In genomic region chrX:131762802-131763234, GRCh38 we compare ENCODE assay signal across 8 cellular contexts.
DNase-seq lines count a peak whose midpoint lies in the region; ATAC-seq, FAIRE-seq and TF ChIP-seq lines count a peak whose summit lies in the region.

No MANE protein-coding gene starts in this region.

- H4K8ac ChIP-seq in trophoblast cell (ENCODE audit: low read depth, low read length): no peak overlapping the region

- TF ChIP-seq CTCF in GM13976 (IDR thresholded peaks at IDR 0.05; ENCODE audit: borderline replicate concordance, control extremely low read depth, extremely low read depth, insufficient read depth, missing control alignments) (peak; percentile 34), brain microvascular endothelial cell (IDR thresholded peaks at IDR 0.05; ENCODE audit: low read depth, low read length, missing control alignments) (peak; percentile 52), kidney (IDR thresholded peaks at IDR 0.05; ENCODE audit: borderline replicate concordance, extremely low read depth, insufficient read depth) (no peak)

- H4K12ac ChIP-seq in trophoblast cell (ENCODE audit: low read depth, low read length): peak overlapping the region; percentile 30

- H3K4me2 ChIP-seq in trophoblast cell (ENCODE audit: low read length): no peak overlapping the region

- H2BK12ac ChIP-seq in trophoblast cell (ENCODE audit: low read length): no peak overlapping the region

- H3K79me2 ChIP-seq in trophoblast cell (ENCODE audit: control insufficient read depth, insufficient read depth, low read length, poor library complexity): no peaks in the 10 kb centered on the region

- H4K91ac ChIP-seq in trophoblast cell (ENCODE audit: low read depth, low read length): no peak overlapping the region

- no CpG with 5 or more reads among the region's 7 CpGs for WGBS in trophoblast cell (ENCODE audit: extremely low coverage, insufficient coverage, insufficient read length)

- no peaks in the 10 kb centered on the region for H3K27me3 ChIP-seq in brain microvascular endothelial cell (replicated peaks)
- H3K27me3 ChIP-seq in trophoblast cell (ENCODE audit: insufficient read depth, low read length): no peaks in the 10 kb centered on the region

- no peak overlapping the region for H3K9ac ChIP-seq in trophoblast cell (ENCODE audit: low read length)
- no peak overlapping the region for H3K9ac ChIP-seq in kidney (ENCODE audit: low read length in 2 of 2)

- H3K36me3 ChIP-seq in brain microvascular endothelial cell (replicated peaks) (no peaks in the 10 kb centered on the region), trophoblast cell (ENCODE audit: control insufficient read depth in 1 of 2, insufficient read depth in 2 of 2, low read length in 2 of 2) (no peaks in the 10 kb centered on the region), kidney (ENCODE audit: control insufficient read depth in 1 of 2, insufficient read depth in 2 of 2, low read length in 2 of 2) (no peaks in the 10 kb centered on the region)

- H3K4me1 ChIP-seq in trophoblast cell (ENCODE audit: control insufficient read depth in 1 of 2, insufficient read depth in 2 of 2, low read length in 2 of 2) (no peaks in the 10 kb centered on the region), kidney (ENCODE audit: control insufficient read depth in 1 of 2, insufficient read depth in 1 of 2, low read depth in 1 of 2, low read length in 2 of 2) (no peaks in the 10 kb centered on the region)

- intact Hi-C loops in kidney (cut with DNase I): no loop called here

- DNase-seq in GM13976 (ENCODE audit: low spot score) (peak; percentile 12), brain microvascular endothelial cell (peak; percentile 64), trophoblast cell (peak; percentile 33 to 97), kidney (no peak)
- no peak for DNase-seq in stimulated activated CD4-positive, alpha-beta T cell treated with anti-CD3 and anti-CD28 coated beads, Interleukin-4, amount 100 ng/mL, for 24 hours

- ATAC-seq in HG03342 (IDR thresholded peaks at IDR 0.05; ENCODE audit: unreplicated experiment) (peak; percentile 46), GM21515 (IDR thresholded peaks at IDR 0.05; ENCODE audit: unreplicated experiment) (no peak), HG03521 (IDR thresholded peaks at IDR 0.05; ENCODE audit: unreplicated experiment) (no peak)

- H3K79me1 ChIP-seq in trophoblast cell (ENCODE audit: low read length): no peaks in the 10 kb centered on the region

- H2AFZ ChIP-seq in trophoblast cell (ENCODE audit: insufficient read depth, low read length, poor library complexity): no peak overlapping the region

- no peak overlapping the region for H3K14ac ChIP-seq in trophoblast cell (ENCODE audit: low read length)

- no peak overlapping the region for H3K27ac ChIP-seq in brain microvascular endothelial cell
- no peak overlapping the region for H3K27ac ChIP-seq in trophoblast cell (ENCODE audit: low read depth, low read length)
- no peak overlapping the region for H3K27ac ChIP-seq in kidney (ENCODE audit: low read depth in 2 of 2, low read length in 2 of 2)

- H2BK5ac ChIP-seq in trophoblast cell (ENCODE audit: low read depth, low read length, poor library complexity): no peak overlapping the region

- no peak for FAIRE-seq in kidney (lab: Jason Lieb, UNC)

- H3K9me3 ChIP-seq in trophoblast cell (ENCODE audit: insufficient read depth, low read depth, low read length) (no peaks in the 10 kb centered on the region), kidney (ENCODE audit: control insufficient read depth in 1 of 2, low read length in 2 of 2) (no peaks in the 10 kb centered on the region)

- no peak overlapping the region for H3K4ac ChIP-seq in trophoblast cell (ENCODE audit: low read depth, low read length)

- H3K23ac ChIP-seq in trophoblast cell (ENCODE audit: low read length): no peak overlapping the region

- in situ Hi-C loops in GM13976 (cut with MboI; ENCODE audit: low sequenced_read_pairs, unreplicated experiment): no loop called here
- in situ Hi-C loops in brain microvascular endothelial cell (cut with HindIII; ENCODE audit: low pct_ligation_motif_present, low sequenced_read_pairs): no loop called here

- no peak overlapping the region for H2AK5ac ChIP-seq in trophoblast cell (ENCODE audit: low read length)

- H3K4me3 ChIP-seq in brain microvascular endothelial cell (ENCODE audit: low read depth, low read length) (peak overlapping the region; percentile 40), trophoblast cell (ENCODE audit: low read depth, low read length) (no peak overlapping the region), kidney (ENCODE audit: low read length in 2 of 2) (no peak overlapping the region)

- H3K18ac ChIP-seq in trophoblast cell (ENCODE audit: low read length): no peak overlapping the region

- no peak overlapping the region for H2BK120ac ChIP-seq in trophoblast cell (ENCODE audit: insufficient read depth, low read length, poor library complexity)

Comparison
In these comparisons a context has a peak if more than half of its experiments do, and no peak if none do; other contexts are left out.
1. DNase-seq: peak in GM13976 (single experiment), brain microvascular endothelial cell (single experiment) and trophoblast cell (2 of 2); none in stimulated activated CD4-positive, alpha-beta T cell treated with anti-CD3 and anti-CD28 coated beads, Interleukin-4, amount 100 ng/mL, for 24 hours (single experiment) and kidney (single experiment).